13 cellular contexts compared by ENCODE assay signal in the genomic region with DNA sequence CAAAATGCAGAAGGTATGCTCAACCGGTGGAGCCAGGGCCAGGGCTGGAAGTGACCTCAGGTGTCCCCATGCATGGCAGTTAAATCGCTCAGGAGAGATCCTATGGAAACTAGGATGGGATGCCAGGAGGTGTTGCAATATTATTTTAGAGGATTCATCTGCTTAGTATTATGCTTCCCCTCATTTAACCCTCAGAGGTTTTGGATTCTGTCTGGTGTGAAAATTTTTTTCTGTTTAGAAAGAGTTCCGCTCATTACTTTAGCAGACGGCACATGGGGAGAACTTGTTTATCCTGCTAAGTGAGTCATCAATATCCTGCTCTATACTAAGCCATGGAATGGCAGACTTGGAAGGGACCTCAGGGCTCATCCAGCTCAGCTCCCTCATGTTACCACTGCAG. TPM values are rescaled to one million over a fixed set of nuclear protein-coding genes. Genes with fewer than 3 reads are reported as not detected.
DNase-seq lines count a peak whose midpoint lies in the region; ATAC-seq and TF ChIP-seq lines count a peak whose summit lies in the region.
"Had no signal": no experiment of that assay in that cellular context is flagged by ENCODE, and none has a peak within 500 bp of the region (broad histone marks: within the 10 kb centered on the region; RNA-seq: fewer than 3 reads in every experiment).

No MANE protein-coding gene starts in this region.

- no peak overlapping the region for H3K4me3 ChIP-seq in adipocyte (ENCODE audit: low read length)
- H3K4me3 ChIP-seq in foreskin fibroblast (ENCODE audit: low read depth in 1 of 2, low read length in 2 of 2): no peak overlapping the region
- H3K4me3 ChIP-seq in skeletal muscle tissue (ENCODE audit: low read length in 3 of 3): no peak overlapping the region
- H3K4me3 ChIP-seq: testis had no signal

- H3K27me3 ChIP-seq in adipocyte (replicated peaks; ENCODE audit: control insufficient read depth, insufficient read depth, low read length): no peaks in the 10 kb centered on the region
- no peaks in the 10 kb centered on the region for H3K27me3 ChIP-seq in skeletal muscle tissue (ENCODE audit: control insufficient read depth in 3 of 3, insufficient read depth in 3 of 3, low read length in 3 of 3)
- H3K27me3 ChIP-seq: testis had no signal

- H3K9ac ChIP-seq in adipocyte (ENCODE audit: low read length): peak overlapping the region; percentile 16
- H3K9ac ChIP-seq in skeletal muscle tissue (ENCODE audit: low read depth in 1 of 3, low read length in 3 of 3): no peak overlapping the region

- H3K4me1 ChIP-seq in adipocyte (ENCODE audit: control insufficient read depth, insufficient read depth, low read length): peaks cover 36% of the 10 kb centered on the region
- peaks cover 4 to 13% (median 8%) of the 10 kb centered on the region in 3 donors for H3K4me1 ChIP-seq in skeletal muscle tissue (ENCODE audit: control insufficient read depth in 3 of 3, insufficient read depth in 3 of 3, low read length in 3 of 3)
- H3K4me1 ChIP-seq: testis had no signal

- ATAC-seq in HG02610 (IDR thresholded peaks at IDR 0.05; ENCODE audit: unreplicated experiment): no peak

- H3K27ac ChIP-seq in skeletal muscle tissue (ENCODE audit: low read depth, low read length): peak overlapping the region; percentile 38
- H3K27ac ChIP-seq: testis had no signal

- DNase-seq in GM04504 (ENCODE audit: low read depth) (peak; percentile 91), adipocyte (ENCODE audit: low read depth) (peak; percentile 75), foreskin fibroblast (peak; percentile 91 to 94), ecto neural progenitor cell (ENCODE audit: low spot score) (no peak), superior temporal gyrus (ENCODE audit: extremely low spot score) (no peak), putamen (ENCODE audit: low spot score) (no peak)
- DNase-seq: activated CD4-positive, alpha-beta T cell treated with anti-CD3 and anti-CD28 coated beads, Interleukin-2, amount 10 ng/mL, durations not matched to agents 24 days and 14 days; effector CD8-positive, alpha-beta T cell; NCI-H510A; stimulated activated CD4-positive, alpha-beta T cell treated with anti-CD3 and anti-CD28 coated beads, Interleukin-4, amount 100 ng/mL, for 4 hours; testis had no signal

- H3K9me3 ChIP-seq in adipocyte (ENCODE audit: control insufficient read depth, low read length) (no peaks in the 10 kb centered on the region), skeletal muscle tissue (ENCODE audit: control insufficient read depth in 3 of 3, low read length in 3 of 3) (no peaks in the 10 kb centered on the region)
- H3K9me3 ChIP-seq: testis had no signal

- H3K36me3 ChIP-seq in adipocyte (ENCODE audit: control insufficient read depth, insufficient read depth, low read length, severe bottlenecking) (no peaks in the 10 kb centered on the region), skeletal muscle tissue (ENCODE audit: control insufficient read depth in 3 of 3, insufficient read depth in 3 of 3, low read length in 3 of 3) (no peaks in the 10 kb centered on the region)

- TF ChIP-seq CTCF in foreskin fibroblast (IDR thresholded peaks at IDR 0.05; ENCODE audit: low read depth, low read length): no peak

RNA-seq across cellular contexts. Expression of a gene that starts 42.5 kb away (rescaled TPM):
- 38.1 TPM for total RNA-seq in skeletal muscle tissue

Comparison
In these comparisons a context has a peak if more than half of its experiments do, and no peak if none do; other contexts are left out.
1. DNase-seq: peak in GM04504 (single experiment), adipocyte (single experiment) and foreskin fibroblast (2 of 2); none in ecto neural progenitor cell (single experiment), superior temporal gyrus (single experiment) and putamen (single experiment).